ENCODE assay signal across 8 cellular contexts in the genomic region with DNA sequence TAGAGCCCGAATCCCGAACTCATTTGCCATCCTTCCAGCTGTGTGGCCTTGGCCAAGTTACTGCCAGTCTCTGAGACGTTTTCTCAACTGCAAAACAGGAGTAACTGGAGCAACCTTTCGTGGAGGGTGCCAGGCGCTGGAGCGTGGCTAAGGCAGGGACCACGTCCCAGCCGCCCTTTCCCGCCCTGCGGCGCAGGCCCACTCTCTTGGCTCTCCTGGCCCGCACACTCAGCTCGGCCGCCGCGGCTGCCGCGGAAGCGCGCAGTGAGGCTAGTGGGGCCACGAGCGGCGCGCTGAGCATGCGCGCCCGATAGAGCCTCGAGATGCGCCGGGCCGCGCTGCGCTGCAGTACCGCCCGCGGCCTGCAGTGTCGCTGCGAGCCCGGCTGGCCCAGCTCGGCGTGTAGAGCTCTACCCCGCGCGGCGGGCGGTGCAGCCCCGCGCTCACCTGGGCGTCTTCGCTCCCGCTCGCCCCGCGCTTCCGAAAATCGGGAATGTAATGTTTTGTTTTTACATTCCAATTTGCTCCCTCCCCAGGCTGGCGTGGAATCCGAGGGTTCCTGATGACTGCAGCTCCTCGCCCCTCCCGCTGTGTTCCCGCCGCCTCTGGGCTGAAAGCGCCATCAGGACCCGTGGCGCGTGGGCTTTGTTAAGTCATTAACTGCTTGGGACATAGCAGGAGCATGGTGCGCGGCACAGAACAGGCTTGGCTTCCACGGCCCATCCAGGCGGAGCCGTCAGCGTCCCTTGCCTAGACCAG. TPM values are rescaled to one million over a fixed set of nuclear protein-coding genes. Genes with fewer than 3 reads are reported as not detected.
DNase-seq lines count a peak whose midpoint lies in the region; ATAC-seq and TF ChIP-seq lines count a peak whose summit lies in the region.

No MANE protein-coding gene starts in this region.

- CTCF ChIA-PET in Calu3 (lab: Charles Lee): no interaction called here

- intact Hi-C loops in Calu3 (cut with micrococcal nuclease; ENCODE audit: unreplicated experiment): no loop called here

- ATAC-seq in GM21360 (IDR thresholded peaks at IDR 0.05; ENCODE audit: unreplicated experiment) (peak; percentile 71), left lobe of liver (peak; percentile 87)
- peak; percentile 79 to 84 for ATAC-seq in activated CD4-positive, CD25-positive, alpha-beta regulatory T cell treated with anti-CD3 and anti-CD28 coated beads, Interleukin-2, amount 50 U/mL, for 24 hours

- BruUV-seq in Calu3 (replicated peaks; lab: Mats Ljungman, UMichigan): no TSS peak

- no peak overlapping the region for H3K4me3 Mint-ChIP-seq in Calu3 (ENCODE audit: low read depth, unreplicated experiment)

- H3K36me3 Mint-ChIP-seq in Calu3 (ENCODE audit: insufficient read depth, unreplicated experiment): no peaks in the 10 kb centered on the region

- peak; percentile 86 for DNase-seq in COLO668 (lab: John Stamatoyannopoulos, UW; ENCODE audit: unreplicated experiment)
- DNase-seq in HUDEP-2 (lab: John Stamatoyannopoulos, UW; ENCODE audit: unreplicated experiment in 76 of 76): peak in 53 of 76 experiments; percentile 1 to 66 (median 29)
- peak; percentile 77 for DNase-seq in cerebellum (ENCODE audit: low spot score)
- DNase-seq in left lobe of liver (ENCODE audit: low spot score): peak; percentile 53
- DNase-seq in stimulated activated CD4-positive, alpha-beta T cell treated with anti-CD3 and anti-CD28 coated beads, Interleukin-4, amount 100 ng/mL, for 48 hours (ENCODE audit: low read depth in 2 of 2): peak; percentile 59 to 62
- no peak for DNase-seq in Calu3

- peaks cover 2% of the 10 kb centered on the region for H3K9me3 Mint-ChIP-seq in Calu3 (ENCODE audit: low read depth, unreplicated experiment)

- no peak for TF ChIP-seq CTCF in Calu3 (IDR thresholded peaks at IDR 0.05; ENCODE audit: unreplicated experiment)

- no peaks in the 10 kb centered on the region for H3K4me1 Mint-ChIP-seq in Calu3 (ENCODE audit: low read depth, unreplicated experiment)

- H3K27me3 Mint-ChIP-seq in Calu3 (ENCODE audit: unreplicated experiment): no peaks in the 10 kb centered on the region

- H3K27ac Mint-ChIP-seq in Calu3 (ENCODE audit: unreplicated experiment): no peak overlapping the region

RNA-seq across cellular contexts. Expression of gene ZNF518B, which starts 4.0 kb away (rescaled TPM):
- 70.1 TPM for total RNA-seq in cerebellum
- 3.2 TPM for total RNA-seq in left lobe of liver
- total RNA-seq in Calu3 (2022): not detected in 2 replicates

Comparison
In these comparisons a context has a peak if more than half of its experiments do, and no peak if none do; other contexts are left out.
1. RNA of gene ZNF518B, which starts 4.0 kb away (total RNA-seq): 70.1 TPM in cerebellum (single experiment); 3.2 TPM in left lobe of liver (single experiment) and not detected in Calu3; every median in the first group is over 10 times any median in the second.
2. Peak in every context shown above with its lines, with median percentiles within 50 percentile points of each other: ATAC-seq.